In genomic region chr3:112365636-112366035, GRCh38 we compare ENCODE assay signal across 14 cellular contexts. TPM values are rescaled to one million over a fixed set of nuclear protein-coding genes. Genes with fewer than 3 reads are reported as not detected.
A peak's percentile ranks its signal among the peaks of the same experiment; 100 is the strongest.
DNase-seq lines count a peak whose midpoint lies in the region; ATAC-seq and TF ChIP-seq lines count a peak whose summit lies in the region.
"Had no signal": no experiment of that assay in that cellular context is flagged by ENCODE, and none has a peak within 500 bp of the region (broad histone marks: within the 10 kb centered on the region; RNA-seq: fewer than 3 reads in every experiment).

No MANE protein-coding gene starts in this region.

- H3K4me1 Mint-ChIP-seq in activated T-cell treated with anti-CD3 and anti-CD28 coated beads, Interleukin-2, amount 50 U/mL, for 24 hours (ENCODE audit: low read depth): peaks cover 34% of the 10 kb centered on the region
- H3K4me1 Mint-ChIP-seq in activated T-helper 2 cell treated with anti-CD3 and anti-CD28 coated beads, Interferon-gamma antibody, Interleukin-2, Interleukin-4, amounts not matched to agents 10 μg/mL and 5 μg/mL and 100 μg/mL, durations not matched to agents 14 hours and 24 hours and 36 hours (ENCODE audit: low read depth): peaks cover 39% of the 10 kb centered on the region
- peaks cover 13 to 23% (median 16%) of the 10 kb centered on the region in 4 donors for H3K4me1 Mint-ChIP-seq in CD4-positive, alpha-beta memory T cell

- ATAC-seq in thoracic aorta (ENCODE audit: insufficient number of reproducible peaks, low FRiP score, low read depth) (no peak), GM18873 (IDR thresholded peaks at IDR 0.05; ENCODE audit: low FRiP score, unreplicated experiment) (no peak)
- ATAC-seq: esophagus mucosa, T-helper 17 cell had no signal

- no peak overlapping the region for H3K4me3 Mint-ChIP-seq in activated T-cell treated with anti-CD3 and anti-CD28 coated beads, Interleukin-2, amount 50 U/mL, for 24 hours
- no peak overlapping the region for H3K4me3 Mint-ChIP-seq in activated T-helper 2 cell treated with anti-CD3 and anti-CD28 coated beads, Interferon-gamma antibody, Interleukin-2, Interleukin-4, amounts not matched to agents 10 μg/mL and 5 μg/mL and 100 μg/mL, durations not matched to agents 14 hours and 24 hours and 36 hours (ENCODE audit: low read depth)
- peak overlapping the region in 2 of 8 donors; percentile 15 to 55 for H3K4me3 Mint-ChIP-seq in CD4-positive, alpha-beta memory T cell
- H3K4me3 Mint-ChIP-seq: T-helper 17 cell had no signal

- no peaks in the 10 kb centered on the region for H3K9me3 Mint-ChIP-seq in activated T-cell treated with anti-CD3 and anti-CD28 coated beads, Interleukin-2, amount 50 U/mL, for 24 hours
- no peaks in the 10 kb centered on the region for H3K9me3 Mint-ChIP-seq in activated T-helper 2 cell treated with anti-CD3 and anti-CD28 coated beads, Interferon-gamma antibody, Interleukin-2, Interleukin-4, amounts not matched to agents 10 μg/mL and 5 μg/mL and 100 μg/mL, durations not matched to agents 14 hours and 24 hours and 36 hours
- peaks cover 0 to 3% (median 0%) of the 10 kb centered on the region in 8 donors for H3K9me3 Mint-ChIP-seq in CD4-positive, alpha-beta memory T cell

- no peaks in the 10 kb centered on the region for H3K9me3 ChIP-seq in thoracic aorta
- no peaks in the 10 kb centered on the region for H3K9me3 ChIP-seq in CD4-positive, alpha-beta memory T cell (ENCODE audit: control insufficient read depth in 1 of 2, low read length in 2 of 2)

- peaks cover 31 to 60% of the 10 kb centered on the region in 2 donors for H3K4me1 ChIP-seq in thoracic aorta (ENCODE audit: control insufficient read depth in 1 of 2, low read depth in 2 of 2)
- H3K4me1 ChIP-seq in CD4-positive, alpha-beta memory T cell (ENCODE audit: insufficient read depth, low read length): peaks cover 13% of the 10 kb centered on the region

- TF ChIP-seq CTCF in thoracic aorta (IDR thresholded peaks at IDR 0.05): no peak

- intact Hi-C loops in activated T-helper 2 cell treated with anti-CD3 and anti-CD28 coated beads, Interferon-gamma antibody, Interleukin-2, Interleukin-4, amounts not matched to agents 10 μg/mL and 5 μg/mL and 100 μg/mL, durations not matched to agents 14 hours and 24 hours and 36 hours (cut with micrococcal nuclease): no loop called here
- intact Hi-C loops in CD4-positive, alpha-beta memory T cell (cut with micrococcal nuclease): no loop called here

- H3K27ac Mint-ChIP-seq in activated T-cell treated with anti-CD3 and anti-CD28 coated beads, Interleukin-2, amount 50 U/mL, for 24 hours: peak overlapping the region; percentile 45
- H3K27ac Mint-ChIP-seq in activated T-helper 2 cell treated with anti-CD3 and anti-CD28 coated beads, Interferon-gamma antibody, Interleukin-2, Interleukin-4, amounts not matched to agents 10 μg/mL and 5 μg/mL and 100 μg/mL, durations not matched to agents 14 hours and 24 hours and 36 hours: peak overlapping the region; percentile 33
- peak overlapping the region in 1 of 7 donors; percentile 8 for H3K27ac Mint-ChIP-seq in CD4-positive, alpha-beta memory T cell

- peaks cover 60% of the 10 kb centered on the region for H3K36me3 Mint-ChIP-seq in activated T-cell treated with anti-CD3 and anti-CD28 coated beads, Interleukin-2, amount 50 U/mL, for 24 hours (ENCODE audit: low read depth)
- H3K36me3 Mint-ChIP-seq in activated T-helper 2 cell treated with anti-CD3 and anti-CD28 coated beads, Interferon-gamma antibody, Interleukin-2, Interleukin-4, amounts not matched to agents 10 μg/mL and 5 μg/mL and 100 μg/mL, durations not matched to agents 14 hours and 24 hours and 36 hours (ENCODE audit: low read depth): peaks cover 67% of the 10 kb centered on the region
- H3K36me3 Mint-ChIP-seq in CD4-positive, alpha-beta memory T cell: no peaks in the 10 kb centered on the region

- H3K4me3 ChIP-seq in thoracic aorta: no peak overlapping the region
- H3K4me3 ChIP-seq in CD4-positive, alpha-beta memory T cell (ENCODE audit: low read length in 2 of 2): no peak overlapping the region
- H3K4me3 ChIP-seq: skin epidermis had no signal

- CTCF ChIA-PET in CD4-positive, alpha-beta memory T cell (lab: Charles Lee; ENCODE audit: partially characterized antibody): no interaction called here

- peak overlapping the region; percentile 71 to 75 for H3K27ac ChIP-seq in thoracic aorta
- no peak overlapping the region for H3K27ac ChIP-seq in CD4-positive, alpha-beta memory T cell (ENCODE audit: low read depth, low read length)

- DNase-seq in activated T-cell treated with anti-CD3 and anti-CD28 coated beads, Interleukin-2, amount 50 U/mL, for 24 hours: no peak
- DNase-seq in activated T-cell treated with anti-CD3 and anti-CD28 coated beads for 4 hours: no peak
- DNase-seq in activated T-helper 2 cell treated with anti-CD3 and anti-CD28 coated beads, Interferon-gamma antibody, Interleukin-2, Interleukin-4, amounts not matched to agents 10 μg/mL and 5 μg/mL and 100 μg/mL, durations not matched to agents 14 hours and 24 hours and 36 hours (ENCODE audit: low spot score): no peak
- peak; percentile 59 for DNase-seq in iris pigment epithelial cell (ENCODE audit: low read depth)
- no peak for DNase-seq in thoracic aorta (ENCODE audit: low spot score)
- no peak for DNase-seq in mesenteric fat pad (ENCODE audit: low spot score)
- DNase-seq in CD4-positive, alpha-beta memory T cell: no peak
- DNase-seq: activated CD4-positive, alpha-beta T cell treated with anti-CD3 and anti-CD28 coated beads for 48 hours; activated gamma-delta T cell; NCI-H187 treated with DMSO at 0.1 percent for 48 hours; T-helper 17 cell had no signal

- H3K27me3 ChIP-seq in thoracic aorta (replicated peaks; ENCODE audit: insufficient read depth): no peaks in the 10 kb centered on the region
- H3K27me3 ChIP-seq in CD4-positive, alpha-beta memory T cell (ENCODE audit: insufficient read depth, low read length): no peaks in the 10 kb centered on the region

- H3K36me3 ChIP-seq in thoracic aorta: peaks cover 5% of the 10 kb centered on the region
- no peaks in the 10 kb centered on the region for H3K36me3 ChIP-seq in CD4-positive, alpha-beta memory T cell (ENCODE audit: insufficient read depth, low read length)

- POLR2A ChIA-PET in CD4-positive, alpha-beta memory T cell (lab: Charles Lee; ENCODE audit: partially characterized antibody): no interaction called here

- no peaks in the 10 kb centered on the region for H3K27me3 Mint-ChIP-seq in activated T-cell treated with anti-CD3 and anti-CD28 coated beads, Interleukin-2, amount 50 U/mL, for 24 hours
- no peaks in the 10 kb centered on the region for H3K27me3 Mint-ChIP-seq in activated T-helper 2 cell treated with anti-CD3 and anti-CD28 coated beads, Interferon-gamma antibody, Interleukin-2, Interleukin-4, amounts not matched to agents 10 μg/mL and 5 μg/mL and 100 μg/mL, durations not matched to agents 14 hours and 24 hours and 36 hours (ENCODE audit: low read depth)
- no peaks in the 10 kb centered on the region for H3K27me3 Mint-ChIP-seq in CD4-positive, alpha-beta memory T cell

RNA-seq across cellular contexts. Expression of gene CD200, which starts 32.7 kb away (rescaled TPM):
- 60.3 and 63.3 TPM in 2 replicates for total RNA-seq in activated T-helper 2 cell treated with anti-CD3 and anti-CD28 coated beads, Interferon-gamma antibody, Interleukin-2, Interleukin-4, amounts not matched to agents 10 μg/mL and 5 μg/mL and 100 μg/mL, durations not matched to agents 14 hours and 24 hours and 36 hours
- total RNA-seq in thoracic aorta (10 to 100 TPM; 22.5 to 42.2 TPM), mesenteric fat pad (6.0 TPM)
- total RNA-seq in CD4-positive, alpha-beta memory T cell: 1 to 10 TPM in 1 of 2 experiments, under 1 TPM in 1; 0.93 to 1.8 TPM
- 1 to 10 TPM in 1 of 2 donors, under 1 TPM in 1; 1.00 to 1.2 TPM for polyA plus RNA-seq in CD4-positive, alpha-beta memory T cell
